In the genomic region with DNA sequence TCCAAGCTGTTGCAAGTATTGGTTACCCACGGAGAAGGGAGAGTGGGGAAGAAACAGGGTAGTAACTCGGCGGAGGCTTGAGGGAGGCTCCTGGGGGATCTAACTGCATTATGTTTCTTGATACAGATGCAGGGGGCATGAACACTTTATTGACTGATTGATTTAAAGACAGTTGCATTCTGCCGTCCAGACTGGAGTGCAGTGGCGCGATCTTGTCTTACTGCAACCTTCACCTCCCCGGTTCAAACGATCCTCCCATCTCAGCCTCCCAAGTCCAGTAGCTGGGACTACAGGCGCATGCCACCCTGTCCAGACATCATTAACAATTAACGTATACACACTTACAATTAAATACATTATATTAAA, we compare ENCODE assay signal across 1 cellular context.
TF ChIP-seq lines count a peak whose summit lies in the region.

No MANE protein-coding gene starts in this region.

TF ChIP-seq in SK-N-SH treated with all-trans-retinoic acid at 6 μM for 48 hours, 23 proteins besides CTCF, POLR2A, EP300 and RAD21 (continued from another document):
- TF ChIP-seq, protein P1, sequence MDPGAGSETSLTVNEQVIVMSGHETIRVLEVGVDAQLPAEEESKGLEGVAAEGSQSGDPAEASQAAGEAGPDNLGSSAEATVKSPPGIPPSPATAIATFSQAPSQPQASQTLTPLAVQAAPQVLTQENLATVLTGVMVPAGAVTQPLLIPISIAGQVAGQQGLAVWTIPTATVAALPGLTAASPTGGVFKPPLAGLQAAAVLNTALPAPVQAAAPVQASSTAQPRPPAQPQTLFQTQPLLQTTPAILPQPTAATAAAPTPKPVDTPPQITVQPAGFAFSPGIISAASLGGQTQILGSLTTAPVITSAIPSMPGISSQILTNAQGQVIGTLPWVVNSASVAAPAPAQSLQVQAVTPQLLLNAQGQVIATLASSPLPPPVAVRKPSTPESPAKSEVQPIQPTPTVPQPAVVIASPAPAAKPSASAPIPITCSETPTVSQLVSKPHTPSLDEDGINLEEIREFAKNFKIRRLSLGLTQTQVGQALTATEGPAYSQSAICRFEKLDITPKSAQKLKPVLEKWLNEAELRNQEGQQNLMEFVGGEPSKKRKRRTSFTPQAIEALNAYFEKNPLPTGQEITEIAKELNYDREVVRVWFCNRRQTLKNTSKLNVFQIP (CRISPR knock-in tag; IDR thresholded peaks at IDR 0.05; ENCODE audit: borderline replicate concordance, low read depth), result no peak
- TF ChIP-seq ZNF70 (CRISPR knock-in tag; IDR thresholded peaks at IDR 0.05) (no peak), ZNF565 (CRISPR knock-in tag; conservative IDR thresholded peaks at IDR 0.05; ENCODE audit: low read depth) (no peak)
- TF ChIP-seq, protein P2, sequence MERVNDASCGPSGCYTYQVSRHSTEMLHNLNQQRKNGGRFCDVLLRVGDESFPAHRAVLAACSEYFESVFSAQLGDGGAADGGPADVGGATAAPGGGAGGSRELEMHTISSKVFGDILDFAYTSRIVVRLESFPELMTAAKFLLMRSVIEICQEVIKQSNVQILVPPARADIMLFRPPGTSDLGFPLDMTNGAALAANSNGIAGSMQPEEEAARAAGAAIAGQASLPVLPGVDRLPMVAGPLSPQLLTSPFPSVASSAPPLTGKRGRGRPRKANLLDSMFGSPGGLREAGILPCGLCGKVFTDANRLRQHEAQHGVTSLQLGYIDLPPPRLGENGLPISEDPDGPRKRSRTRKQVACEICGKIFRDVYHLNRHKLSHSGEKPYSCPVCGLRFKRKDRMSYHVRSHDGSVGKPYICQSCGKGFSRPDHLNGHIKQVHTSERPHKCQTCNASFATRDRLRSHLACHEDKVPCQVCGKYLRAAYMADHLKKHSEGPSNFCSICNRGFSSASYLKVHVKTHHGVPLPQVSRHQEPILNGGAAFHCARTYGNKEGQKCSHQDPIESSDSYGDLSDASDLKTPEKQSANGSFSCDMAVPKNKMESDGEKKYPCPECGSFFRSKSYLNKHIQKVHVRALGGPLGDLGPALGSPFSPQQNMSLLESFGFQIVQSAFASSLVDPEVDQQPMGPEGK (CRISPR knock-in tag; IDR thresholded peaks at IDR 0.05; ENCODE audit: borderline replicate concordance), result no peak
